In genomic region chr12:106345739-106346138, GRCh38 we compare ENCODE assay signal across 8 cellular contexts. TPM values are rescaled to one million over a fixed set of nuclear protein-coding genes. Genes with fewer than 3 reads are reported as not detected.
A peak's percentile ranks its signal among the peaks of the same experiment; 100 is the strongest.
DNase-seq lines count a peak whose midpoint lies in the region; ATAC-seq and TF ChIP-seq lines count a peak whose summit lies in the region.

No MANE protein-coding gene starts in this region.

- no peaks in the 10 kb centered on the region for H4K20me1 ChIP-seq in OCI-LY7 (ENCODE audit: insufficient read depth, low read length)

- H3K27ac ChIP-seq in OCI-LY7 (ENCODE audit: low read depth, low read length, poor library complexity, severe bottlenecking), result no peak overlapping the region

- H3K4me3 ChIP-seq in OCI-LY7 (ENCODE audit: low read depth, low read length, poor library complexity, severe bottlenecking), result no peak overlapping the region

- POLR2A ChIA-PET in OCI-LY7 (lab: Charles Lee), result interaction anchor here (0.6 to 1.6 kb wide), 4 partner anchors 9 to 20 kb away, joined by 3 to 6 read pairs (median 4); no protein-coding TSS in a partner anchor

- CTCF ChIA-PET in OCI-LY7 (lab: Charles Lee; ENCODE audit: unreplicated experiment), result no interaction called here

- no peaks in the 10 kb centered on the region for H3K4me1 ChIP-seq in OCI-LY7 (ENCODE audit: insufficient read depth, low read length, poor library complexity, severe bottlenecking)

- no peak for ATAC-seq in GM21526 (IDR thresholded peaks at IDR 0.05; ENCODE audit: low FRiP score, unreplicated experiment)
- ATAC-seq in omental fat pad (ENCODE audit: low FRiP score), result no peak

- intact Hi-C loops in OCI-LY7 (cut with micrococcal nuclease; ENCODE audit: unreplicated experiment), result no loop called here

- H3K79me2 ChIP-seq in OCI-LY7 (ENCODE audit: insufficient read depth, low read depth, low read length), result no peaks in the 10 kb centered on the region

- no peaks in the 10 kb centered on the region for H3K9me3 ChIP-seq in OCI-LY7 (ENCODE audit: low read length)

- H3K27me3 Mint-ChIP-seq in endothelial cell (ENCODE audit: unreplicated experiment), result no peaks in the 10 kb centered on the region

- H3K9me2 ChIP-seq in OCI-LY7 (ENCODE audit: insufficient read depth, low read length), result no peaks in the 10 kb centered on the region

- H3K4me1 Mint-ChIP-seq in endothelial cell (ENCODE audit: unreplicated experiment), result no peaks in the 10 kb centered on the region

- TF ChIP-seq CTCF in OCI-LY7 (conservative IDR thresholded peaks at IDR 0.05; ENCODE audit: low read length) (peak; percentile 53), endothelial cell (IDR thresholded peaks at IDR 0.05; ENCODE audit: unreplicated experiment) (peak; percentile 35), omental fat pad (IDR thresholded peaks at IDR 0.05) (no peak)

- H3K36me3 ChIP-seq in OCI-LY7 (ENCODE audit: insufficient read depth, low read length), result no peaks in the 10 kb centered on the region

- H2AFZ ChIP-seq in OCI-LY7 (ENCODE audit: low read length), result no peak overlapping the region

- no peak overlapping the region for H3K4me2 ChIP-seq in OCI-LY7 (ENCODE audit: low read length)

- no peak overlapping the region for H3K27ac Mint-ChIP-seq in endothelial cell (ENCODE audit: unreplicated experiment)

- no TSS peak for BruUV-seq in OCI-LY7 (replicated peaks; lab: Mats Ljungman, UMichigan)

- DNase-seq in SHP77 (lab: John Stamatoyannopoulos, UW) (peak; percentile 18 to 37), SHP77 treated with DMSO at 0.1 percent for 48 hours (lab: John Stamatoyannopoulos, UW) (no peak), OCI-LY7 (ENCODE audit: low spot score) (peak; percentile 21), endothelial cell (ENCODE audit: low spot score) (peak; percentile 53), mucosa of gallbladder (ENCODE audit: low spot score) (peak; percentile 42), omental fat pad (ENCODE audit: low spot score) (no peak)
- no peak for DNase-seq in activated T-cell treated with anti-CD3 and anti-CD28 coated beads, Interleukin-2, amount 50 U/mL, for 48 hours

- no peaks in the 10 kb centered on the region for H3K9me3 Mint-ChIP-seq in endothelial cell (ENCODE audit: unreplicated experiment)

- no peaks in the 10 kb centered on the region for H3K36me3 Mint-ChIP-seq in endothelial cell (ENCODE audit: low read depth, unreplicated experiment)

- H3K4me3 Mint-ChIP-seq in endothelial cell (ENCODE audit: unreplicated experiment), result no peak overlapping the region

RNA-seq across cellular contexts. Expression of gene POLR3B, which starts 11.8 kb away (rescaled TPM):
- 14.7 and 18.1 TPM in 2 replicates for total RNA-seq in OCI-LY7 (2014; rRNA removed; shearing (Covaris generic))
- total RNA-seq in OCI-LY7 (2022) (14.3 and 17.6 TPM in 2 replicates), endothelial cell (ENCODE audit: unreplicated experiment) (7.5 TPM), mucosa of gallbladder (8.9 TPM), omental fat pad (10 to 100 TPM in 1 of 4 donors, 1 to 10 TPM in 3; 7.1 to 10.9 (median 8.4) TPM)

RNA-seq across cellular contexts. Expression of gene TCP11L2, which starts 43.2 kb away (rescaled TPM):
- total RNA-seq in OCI-LY7 (2014; rRNA removed; shearing (Covaris generic)), result 1.2 and 1.8 TPM in 2 replicates
- total RNA-seq in OCI-LY7 (2022), result 9.8 and 10.4 TPM in 2 replicates
- 14.0 TPM for total RNA-seq in endothelial cell (ENCODE audit: unreplicated experiment)
- 48.9 TPM for total RNA-seq in mucosa of gallbladder
- total RNA-seq in omental fat pad, result 10 to 100 TPM; 14.3 to 54.1 (median 23.9) TPM

Comparison
In these comparisons a context has a peak if more than half of its experiments do, and no peak if none do; other contexts are left out.
1. DNase-seq: peak in SHP77 (2 of 2), OCI-LY7 (single experiment), endothelial cell (single experiment) and mucosa of gallbladder (single experiment); none in SHP77 treated with DMSO at 0.1 percent for 48 hours (single experiment), omental fat pad (single experiment) and activated T-cell treated with anti-CD3 and anti-CD28 coated beads, Interleukin-2, amount 50 U/mL, for 48 hours (0 of 2).
2. CTCF ChIP-seq: peak in OCI-LY7 (single experiment) and endothelial cell (single experiment); none in omental fat pad (0 of 3).